8 cellular contexts compared by ENCODE assay signal in genomic region chr2:84971799-84972790, GRCh38. TPM values are rescaled to one million over a fixed set of nuclear protein-coding genes. Genes with fewer than 3 reads are reported as not detected.
DNase-seq lines count a peak whose midpoint lies in the region; ATAC-seq and TF ChIP-seq lines count a peak whose summit lies in the region.

No MANE protein-coding gene starts in this region.

- peak overlapping the region; percentile 82 to 99 for H3K4me3 ChIP-seq in SK-N-SH (ENCODE audit: low read depth in 2 of 2, low read length in 1 of 2)
- peak overlapping the region; percentile 72 to 86 for H3K4me3 ChIP-seq in right atrium auricular region
- peak overlapping the region; percentile 69 for H3K4me3 ChIP-seq in retinal pigment epithelial cell (ENCODE audit: low read length)

- peak overlapping the region; percentile 92 for H3K27ac Mint-ChIP-seq in activated naive CD8-positive, alpha-beta T cell treated with anti-CD3 and anti-CD28 coated beads, Interleukin-2, amount 10 ng/mL, durations not matched to agents 7 days and 5 days

- no peak overlapping the region for H2AFZ ChIP-seq in SK-N-SH (ENCODE audit: low read depth)

- ATAC-seq in GM19035 (IDR thresholded peaks at IDR 0.05; ENCODE audit: unreplicated experiment), result peak; percentile 24
- peak; percentile 28 for ATAC-seq in HG03342 (IDR thresholded peaks at IDR 0.05; ENCODE audit: unreplicated experiment)
- peak; percentile 44 for ATAC-seq in activated naive CD8-positive, alpha-beta T cell treated with anti-CD3 and anti-CD28 coated beads, Interleukin-2, amount 10 ng/mL, durations not matched to agents 7 days and 5 days (ENCODE audit: low read depth)

- WGBS in SK-N-SH (ENCODE audit: low lambda C conversion rate), result 19% methylated on average over 14 of the region's 67 CpGs

- H3K36me3 ChIP-seq in SK-N-SH (replicated peaks in 1 of 2; ENCODE audit: control insufficient read depth in 1 of 2, insufficient read depth in 2 of 2, low read length in 1 of 2) (peaks cover 0 to 18% of the 10 kb centered on the region in 2 experiments), right atrium auricular region (no peaks in the 10 kb centered on the region)

- TF ChIP-seq CTCF in SK-N-SH (IDR thresholded peaks at IDR 0.05) (no peak), right atrium auricular region (IDR thresholded peaks at IDR 0.05) (no peak), retinal pigment epithelial cell (conservative IDR thresholded peaks at IDR 0.05; ENCODE audit: low read depth, low read length) (no peak)

- CTCF ChIA-PET in SK-N-SH (lab: Yijun Ruan, JAX), result interaction anchor here (0.9 kb wide), 1 partner anchor 59 kb away, joined by 3 read pairs; no protein-coding TSS in a partner anchor

- H3K27me3 Mint-ChIP-seq in activated naive CD8-positive, alpha-beta T cell treated with anti-CD3 and anti-CD28 coated beads, Interleukin-2, amount 10 ng/mL, durations not matched to agents 7 days and 5 days, result no peaks in the 10 kb centered on the region

- peaks cover 36% of the 10 kb centered on the region for H3K4me1 Mint-ChIP-seq in activated naive CD8-positive, alpha-beta T cell treated with anti-CD3 and anti-CD28 coated beads, Interleukin-2, amount 10 ng/mL, durations not matched to agents 7 days and 5 days

- H3F3A ChIP-seq in SK-N-SH (replicated peaks; ENCODE audit: insufficient read depth), result peaks cover 35% of the 10 kb centered on the region

- peaks cover 22% of the 10 kb centered on the region for H3K36me3 Mint-ChIP-seq in activated naive CD8-positive, alpha-beta T cell treated with anti-CD3 and anti-CD28 coated beads, Interleukin-2, amount 10 ng/mL, durations not matched to agents 7 days and 5 days

- DNase-seq in AG20443 (ENCODE audit: low spot score) (peak; percentile 70), SK-N-SH (peak; percentile 80), right atrium auricular region (ENCODE audit: low spot score) (no peak), retinal pigment epithelial cell (ENCODE audit: low read depth) (no peak), cerebellar nuclear complex (lab: John Stamatoyannopoulos, UW) (no peak)
- DNase-seq in activated naive CD8-positive, alpha-beta T cell treated with anti-CD3 and anti-CD28 coated beads, Interleukin-2, amount 10 ng/mL, durations not matched to agents 7 days and 5 days, result peak; percentile 84

- H3K4me2 ChIP-seq in SK-N-SH, result peak overlapping the region; percentile 97

- peak overlapping the region; percentile 88 to 93 for H3K27ac ChIP-seq in SK-N-SH (ENCODE audit: low read depth in 2 of 2, low read length in 1 of 2)
- peak overlapping the region; percentile 89 to 94 for H3K27ac ChIP-seq in right atrium auricular region

- TF ChIP-seq EP300 in SK-N-SH (IDR thresholded peaks at IDR 0.05; ENCODE audit: borderline replicate concordance in 1 of 2, low read depth in 1 of 2, low read length in 1 of 2), result no peak

- peaks cover 86% of the 10 kb centered on the region for H3K79me2 ChIP-seq in SK-N-SH (ENCODE audit: insufficient read depth)

- H3K4me1 ChIP-seq in SK-N-SH (ENCODE audit: control insufficient read depth in 1 of 2, insufficient read depth in 2 of 2, low read depth in 1 of 2, low read length in 1 of 2), result peaks cover 10 to 12% of the 10 kb centered on the region in 2 experiments; a peak in 3 of 4 replicates
- peaks cover 0 to 54% of the 10 kb centered on the region in 2 donors for H3K4me1 ChIP-seq in right atrium auricular region

- H3K4me3 Mint-ChIP-seq in activated naive CD8-positive, alpha-beta T cell treated with anti-CD3 and anti-CD28 coated beads, Interleukin-2, amount 10 ng/mL, durations not matched to agents 7 days and 5 days, result peak overlapping the region; percentile 90

- peaks cover 51% of the 10 kb centered on the region for H4K20me1 ChIP-seq in SK-N-SH (ENCODE audit: insufficient read depth)

- POLR2A ChIA-PET in SK-N-SH (lab: Yijun Ruan, JAX), result interaction anchor here (1.0 kb wide), 1 partner anchor 77 kb away, joined by 3 read pairs; no protein-coding TSS in a partner anchor
- POLR2A ChIA-PET in activated naive CD8-positive, alpha-beta T cell treated with anti-CD3 and anti-CD28 coated beads, Interleukin-2, amount 10 ng/mL, durations not matched to agents 7 days and 5 days (lab: Charles Lee), result interaction anchor here (0.5 to 7.2 kb wide), 15 partner anchors 11 to 355 kb away, joined by 3 to 94 read pairs (median 5); partner anchors contain the start of genes TGOLN2 and TMSB10

- no peaks in the 10 kb centered on the region for H3K27me3 ChIP-seq in SK-N-SH (ENCODE audit: insufficient read depth)
- H3K27me3 ChIP-seq in right atrium auricular region, result no peaks in the 10 kb centered on the region

- no peak for TF ChIP-seq RAD21 in SK-N-SH (IDR thresholded peaks at IDR 0.05; ENCODE audit: low read length)

- H3K9me3 ChIP-seq in SK-N-SH (no peaks in the 10 kb centered on the region), right atrium auricular region (no peaks in the 10 kb centered on the region)

- no peaks in the 10 kb centered on the region for H3K9me3 Mint-ChIP-seq in activated naive CD8-positive, alpha-beta T cell treated with anti-CD3 and anti-CD28 coated beads, Interleukin-2, amount 10 ng/mL, durations not matched to agents 7 days and 5 days

- peak overlapping the region; percentile 98 for H3K9ac ChIP-seq in SK-N-SH

- H3K9me2 ChIP-seq in SK-N-SH, result no peaks in the 10 kb centered on the region

TF ChIP-seq in SK-N-SH, 30 proteins besides CTCF, POLR2A, EP300 and RAD21:
- no peak for TF ChIP-seq CHD2 (IDR thresholded peaks at IDR 0.05; ENCODE audit: low read length, partially characterized antibody)
- TF ChIP-seq MAX (IDR thresholded peaks at IDR 0.05; ENCODE audit: low read depth), result no peak
- TF ChIP-seq MXI1 (IDR thresholded peaks at IDR 0.05; ENCODE audit: low read depth, low read length), result peak; percentile 34; the same call in 1 of the 2 replicates
- no peak for TF ChIP-seq RFX5 (IDR thresholded peaks at IDR 0.05; ENCODE audit: low read length)
- no peak for TF ChIP-seq RCOR1 (IDR thresholded peaks at IDR 0.05; ENCODE audit: low read length)
- no peak for TF ChIP-seq SMC3 (IDR thresholded peaks at IDR 0.05; ENCODE audit: low read depth, low read length)
- no peak for TF ChIP-seq RXRA (IDR thresholded peaks at IDR 0.05; ENCODE audit: borderline replicate concordance, low read depth)
- no peak for TF ChIP-seq NFIC (IDR thresholded peaks at IDR 0.05; ENCODE audit: borderline replicate concordance)

RNA-seq across cellular contexts. Expression of gene KCMF1, which starts 1.1 kb away (rescaled TPM):
- polyA plus RNA-seq in SK-N-SH (2012; rRNA removed), result 37.0 and 51.2 TPM in 2 replicates
- polyA plus RNA-seq in SK-N-SH (2012; cell fraction: cytosol; rRNA removed), result 51.9 and 60.8 TPM in 2 replicates
- 13.7 and 27.2 TPM in 2 replicates for polyA plus RNA-seq in SK-N-SH (2012; cell fraction: nucleus; rRNA removed)
- 10 to 100 TPM; 79.3 to 81.0 TPM for total RNA-seq in activated naive CD8-positive, alpha-beta T cell treated with anti-CD3 and anti-CD28 coated beads, Interleukin-2, amount 10 ng/mL, durations not matched to agents 7 days and 5 days
- 10 to 100 TPM; 53.1 to 69.5 TPM for total RNA-seq in right atrium auricular region

Comparison
In these comparisons a context has a peak if more than half of its experiments do, and no peak if none do; other contexts are left out.
1. DNase-seq: peak in AG20443 (single experiment), SK-N-SH (single experiment) and activated naive CD8-positive, alpha-beta T cell treated with anti-CD3 and anti-CD28 coated beads, Interleukin-2, amount 10 ng/mL, durations not matched to agents 7 days and 5 days (single experiment); none in right atrium auricular region (single experiment), retinal pigment epithelial cell (single experiment) and cerebellar nuclear complex (0 of 2).
2. Peak in every context shown above with its lines, with median percentiles within 50 percentile points of each other: ATAC-seq and H3K4me3 ChIP-seq.